19 cellular contexts compared by ENCODE assay signal in the genomic region with DNA sequence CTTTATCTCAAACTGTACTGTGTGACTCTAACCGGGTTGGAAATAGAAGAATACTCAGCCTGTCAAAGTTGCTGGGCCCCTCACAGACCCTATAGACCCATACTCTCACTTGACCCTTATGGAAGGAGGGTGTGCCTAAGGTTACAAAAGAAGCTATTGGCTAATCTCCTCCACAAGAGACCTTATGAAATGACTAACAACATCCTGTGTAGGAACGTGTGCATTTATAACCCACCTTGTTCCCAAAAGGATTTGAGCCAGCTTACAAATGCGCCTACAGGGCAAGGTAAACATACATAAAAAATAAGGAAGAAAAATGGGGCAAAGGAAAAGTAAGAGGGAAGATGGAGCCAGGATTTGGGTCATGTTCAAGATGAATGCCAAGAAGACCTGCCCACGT.
"Had no signal": no experiment of that assay in that cellular context is flagged by ENCODE, and none has a peak within 500 bp of the region (broad histone marks: within the 10 kb centered on the region; RNA-seq: fewer than 3 reads in every experiment).

No MANE protein-coding gene starts in this region.

- DNase-seq: activated CD4-positive, alpha-beta memory T cell treated with anti-CD3 and anti-CD28 coated beads for 36 hours; activated CD4-positive, alpha-beta T cell treated with anti-CD3 and anti-CD28 coated beads for 4 hours; activated CD8-positive, alpha-beta memory T cell treated with anti-CD3 and anti-CD28 coated beads, Interleukin-2, amount 50 U/mL, for 4 hours; activated gamma-delta T cell; activated naive CD4-positive, alpha-beta T cell treated with anti-CD3 and anti-CD28 coated beads, Interleukin-2, amount 10 ng/mL, durations not matched to agents 7 days and 5 days; activated T-cell treated with anti-CD3 and anti-CD28 coated beads, Interleukin-2, amount 50 U/mL, for 1 hour; amygdala; endodermal cell; left ventricle myocardium inferior; stimulated activated CD4-positive, alpha-beta T cell treated with anti-CD3 and anti-CD28 coated beads, Interleukin-1b, Interleukin-23, amount 100 ng/mL, for 48 hours; stimulated activated naive CD4-positive, alpha-beta T cell; tibial artery; upper lobe of right lung had no signal

- FAIRE-seq: frontal cortex had no signal

- H3K27ac ChIP-seq: left ventricle myocardium inferior, neutrophil, suprapubic skin, tibial artery, upper lobe of right lung had no signal

- H3K9me3 ChIP-seq: left ventricle myocardium inferior, neutrophil, suprapubic skin, tibial artery, upper lobe of right lung had no signal

- H3K4me3 ChIP-seq: left ventricle myocardium inferior, lung, skin epidermis, suprapubic skin, tibial artery, upper lobe of right lung had no signal

- ATAC-seq: sciatic nerve, upper lobe of right lung had no signal

- H3K36me3 ChIP-seq: left ventricle myocardium inferior, neutrophil, suprapubic skin, tibial artery, upper lobe of right lung had no signal

- H3K27me3 ChIP-seq: suprapubic skin, tibial artery, upper lobe of right lung had no signal
